ENCODE assay signal across 12 cellular contexts in genomic region chr7:155685070-155685790, GRCh38. TPM values are rescaled to one million over a fixed set of nuclear protein-coding genes. Genes with fewer than 3 reads are reported as not detected.
A peak's percentile ranks its signal among the peaks of the same experiment; 100 is the strongest.
DNase-seq lines count a peak whose midpoint lies in the region; ATAC-seq and TF ChIP-seq lines count a peak whose summit lies in the region.
"Had no signal": no experiment of that assay in that cellular context is flagged by ENCODE, and none has a peak within 500 bp of the region (broad histone marks: within the 10 kb centered on the region; RNA-seq: fewer than 3 reads in every experiment).

No MANE protein-coding gene starts in this region.

- H3K27ac ChIP-seq in SJSA1, result peak overlapping the region; percentile 16; the same call in 1 of the 2 replicates
- H3K27ac ChIP-seq in PC-3 (ENCODE audit: low read length), result no peak overlapping the region
- H3K27ac ChIP-seq: prostate gland, vagina had no signal

- CTCF ChIA-PET in PC-3 (lab: Charles Lee), result interaction anchor here (0.6 kb wide), 1 partner anchor 82 kb away, joined by 3 read pairs; no protein-coding TSS in a partner anchor

- H3K9me2 ChIP-seq in PC-3 (replicated peaks; ENCODE audit: low read length), result no peaks in the 10 kb centered on the region

- peaks cover 54% of the 10 kb centered on the region for H3K79me2 ChIP-seq in PC-3 (ENCODE audit: low read length)

- TF ChIP-seq CTCF in PC-3 (conservative IDR thresholded peaks at IDR 0.05; ENCODE audit: low read depth, low read length), result no peak
- TF ChIP-seq CTCF in GM20000 (IDR thresholded peaks at IDR 0.05; ENCODE audit: extremely low read depth, missing control alignments), result no peak

- no peak overlapping the region for H3K4me3 ChIP-seq in SJSA1
- H3K4me3 ChIP-seq in PC-3 (ENCODE audit: low read length), result no peak overlapping the region
- H3K4me3 ChIP-seq: prostate gland, vagina had no signal

- peaks cover 8% of the 10 kb centered on the region; the same call in 1 of the 2 replicates for H4K20me1 ChIP-seq in PC-3 (ENCODE audit: low read length)

- H3F3A ChIP-seq in PC-3 (ENCODE audit: low read length, unreplicated experiment), result no peaks in the 10 kb centered on the region

- no peak for DNase-seq in SJSA1 (ENCODE audit: low read depth in 1 of 2, low spot score in 2 of 2)
- peak; percentile 17 for DNase-seq in iris pigment epithelial cell (ENCODE audit: low read depth)
- DNase-seq in PC-3, result no peak
- DNase-seq in GM20000 (ENCODE audit: low spot score), result no peak
- DNase-seq in mucosa of gallbladder (ENCODE audit: low spot score), result no peak
- DNase-seq: anterior cingulate cortex, NCI-H1105 treated with DMSO at 0.1 percent for 48 hours had no signal

- POLR2A ChIA-PET in PC-3 (lab: Charles Lee; ENCODE audit: unreplicated experiment), result interaction anchor here (0.7 kb wide), 1 partner anchor 353 kb away, joined by 4 read pairs; no protein-coding TSS in a partner anchor

- no peak overlapping the region for H3K9ac ChIP-seq in PC-3 (ENCODE audit: low read length)

- peak; percentile 86 for ATAC-seq in GM18868 (IDR thresholded peaks at IDR 0.05; ENCODE audit: unreplicated experiment)
- ATAC-seq in GM21825 (IDR thresholded peaks at IDR 0.05; ENCODE audit: unreplicated experiment), result peak; percentile 85
- ATAC-seq in GM19324 (IDR thresholded peaks at IDR 0.05; ENCODE audit: low FRiP score, unreplicated experiment), result no peak
- ATAC-seq in PC-3, result no peak

- peaks cover 57% of the 10 kb centered on the region for H3K4me1 ChIP-seq in SJSA1 (replicated peaks)
- H3K4me1 ChIP-seq in PC-3 (ENCODE audit: insufficient read depth, low read length), result no peaks in the 10 kb centered on the region
- H3K4me1 ChIP-seq: prostate gland had no signal

- H2AFZ ChIP-seq in PC-3 (ENCODE audit: low read length), result no peak overlapping the region

- H3K9me3 ChIP-seq in SJSA1 (replicated peaks) (no peaks in the 10 kb centered on the region), PC-3 (ENCODE audit: low read length) (no peaks in the 10 kb centered on the region)
- H3K9me3 ChIP-seq: prostate gland, vagina had no signal

- BruUV-seq in PC-3 (replicated peaks; lab: Mats Ljungman, UMichigan), result no TSS peak

- H3K27me3 ChIP-seq in SJSA1 (replicated peaks) (no peaks in the 10 kb centered on the region), PC-3 (ENCODE audit: low read length) (no peaks in the 10 kb centered on the region)
- H3K27me3 ChIP-seq: vagina had no signal

- H3K36me3 ChIP-seq in SJSA1, result peaks cover 45% of the 10 kb centered on the region
- H3K36me3 ChIP-seq in PC-3 (ENCODE audit: low read depth, low read length), result peaks cover 29% of the 10 kb centered on the region
- H3K36me3 ChIP-seq: prostate gland had no signal

- intact Hi-C loops in PC-3 (cut with micrococcal nuclease), result no loop called here

- H3K4me2 ChIP-seq in PC-3 (ENCODE audit: low read length), result no peak overlapping the region

RNA-seq across cellular contexts. Expression of gene RBM33, which starts 40.8 kb away (rescaled TPM):
- total RNA-seq in SJSA1 (2014; rRNA removed; shearing (Covaris generic)), result 27.2 and 37.4 TPM in 2 replicates
- total RNA-seq in PC-3 (2014; rRNA removed) (25.3 and 31.2 TPM in 2 replicates), mucosa of gallbladder (59.1 TPM)

Comparison
In these comparisons a context has a peak if more than half of its experiments do, and no peak if none do; other contexts are left out.
1. ATAC-seq: peak in GM18868 (single experiment) and GM21825 (single experiment); none in GM19324 (single experiment) and PC-3 (single experiment).